ENCODE assay signal across 9 cellular contexts in the genomic region with DNA sequence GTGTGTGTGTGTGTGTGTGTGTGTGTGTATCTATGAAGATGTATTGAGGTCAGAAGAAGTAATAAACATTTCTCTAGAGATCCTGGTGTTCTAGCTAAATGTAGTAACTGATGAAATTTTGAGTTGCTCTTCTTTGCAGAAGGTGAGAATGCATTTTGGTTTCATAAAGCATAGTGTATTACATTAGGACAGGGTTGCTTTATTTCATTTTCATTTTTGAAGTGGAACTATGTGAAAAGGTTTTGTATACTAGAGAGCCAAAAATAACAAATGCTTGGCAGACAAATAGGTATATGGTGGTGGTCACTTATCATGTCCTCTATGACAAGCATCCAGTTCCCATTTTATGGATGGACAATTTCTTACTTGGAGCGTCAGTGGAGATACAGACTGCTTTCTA.
DNase-seq lines count a peak whose midpoint lies in the region; ATAC-seq lines count a peak whose summit lies in the region.
"Had no signal": no experiment of that assay in that cellular context is flagged by ENCODE, and none has a peak within 500 bp of the region (broad histone marks: within the 10 kb centered on the region; RNA-seq: fewer than 3 reads in every experiment).

No MANE protein-coding gene starts in this region.

- H3K14ac ChIP-seq in trophoblast cell (ENCODE audit: low read length), result no peak overlapping the region

- peaks cover 24 to 46% (median 35%) of the 10 kb centered on the region in 4 donors for H3K4me1 Mint-ChIP-seq in naive thymus-derived CD8-positive, alpha-beta T cell

- H3K9me3 Mint-ChIP-seq in naive thymus-derived CD8-positive, alpha-beta T cell, result peaks cover 0 to 8% (median 0%) of the 10 kb centered on the region in 9 donors

- POLR2A ChIA-PET in naive thymus-derived CD8-positive, alpha-beta T cell (lab: Charles Lee), result no interaction called here

- ATAC-seq in GM19035 (IDR thresholded peaks at IDR 0.05; ENCODE audit: unreplicated experiment) (peak; percentile 93), HG02571 (IDR thresholded peaks at IDR 0.05; ENCODE audit: unreplicated experiment) (peak; percentile 91), HG03575 (IDR thresholded peaks at IDR 0.05; ENCODE audit: extremely low read depth, insufficient number of reproducible peaks, low FRiP score, unreplicated experiment) (peak; percentile 86), Right ventricle myocardium inferior (no peak), left ventricle myocardium superior (no peak)
- ATAC-seq in naive thymus-derived CD8-positive, alpha-beta T cell, result peak; percentile 50 to 57

- H2BK120ac ChIP-seq in trophoblast cell (ENCODE audit: insufficient read depth, low read length, poor library complexity), result no peak overlapping the region

- no peak overlapping the region for H2AFZ ChIP-seq in trophoblast cell (ENCODE audit: insufficient read depth, low read length, poor library complexity)

- H3K27me3 ChIP-seq in trophoblast cell (ENCODE audit: insufficient read depth, low read length), result no peaks in the 10 kb centered on the region

- H3K4ac ChIP-seq in trophoblast cell (ENCODE audit: low read depth, low read length), result no peak overlapping the region

- no peaks in the 10 kb centered on the region for H3K4me1 ChIP-seq in trophoblast cell (ENCODE audit: control insufficient read depth in 1 of 2, insufficient read depth in 2 of 2, low read length in 2 of 2)
- H3K4me1 ChIP-seq: left ventricle myocardium inferior had no signal

- H3K4me3 ChIP-seq in trophoblast cell (ENCODE audit: low read depth, low read length), result no peak overlapping the region

- H3K36me3 Mint-ChIP-seq in naive thymus-derived CD8-positive, alpha-beta T cell, result peaks cover 0 to 9% (median 5%) of the 10 kb centered on the region in 3 donors

- H4K91ac ChIP-seq in trophoblast cell (ENCODE audit: low read depth, low read length), result no peak overlapping the region

- no peak overlapping the region for H3K23ac ChIP-seq in trophoblast cell (ENCODE audit: low read length)

- no peak overlapping the region for H3K9ac ChIP-seq in trophoblast cell (ENCODE audit: low read length)

- H3K27me3 Mint-ChIP-seq in naive thymus-derived CD8-positive, alpha-beta T cell, result no peaks in the 10 kb centered on the region

- H3K27ac Mint-ChIP-seq in naive thymus-derived CD8-positive, alpha-beta T cell, result peak overlapping the region; percentile 71 to 98 (median 92)

- no peak overlapping the region for H2BK5ac ChIP-seq in trophoblast cell (ENCODE audit: low read depth, low read length, poor library complexity)

- no peak overlapping the region for H3K27ac ChIP-seq in trophoblast cell (ENCODE audit: low read depth, low read length)
- H3K27ac ChIP-seq: left ventricle myocardium inferior had no signal

- no peaks in the 10 kb centered on the region for H3K9me3 ChIP-seq in trophoblast cell (ENCODE audit: insufficient read depth, low read depth, low read length)

- no peaks in the 10 kb centered on the region for H3K36me3 ChIP-seq in trophoblast cell (ENCODE audit: control insufficient read depth in 1 of 2, insufficient read depth in 2 of 2, low read length in 2 of 2)
- H3K36me3 ChIP-seq: left ventricle myocardium inferior had no signal

- peak overlapping the region; percentile 74 to 87 (median 85) for H3K4me3 Mint-ChIP-seq in naive thymus-derived CD8-positive, alpha-beta T cell

- H4K12ac ChIP-seq in trophoblast cell (ENCODE audit: low read depth, low read length), result no peak overlapping the region

- no peaks in the 10 kb centered on the region for H3K79me2 ChIP-seq in trophoblast cell (ENCODE audit: control insufficient read depth, insufficient read depth, low read length, poor library complexity)

- no peak overlapping the region for H2BK12ac ChIP-seq in trophoblast cell (ENCODE audit: low read length)

- no peak overlapping the region for H3K18ac ChIP-seq in trophoblast cell (ENCODE audit: low read length)

- H3K79me1 ChIP-seq in trophoblast cell (ENCODE audit: low read length), result no peaks in the 10 kb centered on the region

- WGBS in trophoblast cell (ENCODE audit: extremely low coverage, insufficient coverage, insufficient read length), result no CpG with 5 or more reads among the region's 1 CpG

- intact Hi-C loops in Right ventricle myocardium inferior (cut with DNase I), result no loop called here
- intact Hi-C loops in left ventricle myocardium superior (cut with micrococcal nuclease), result no loop called here

- no peak overlapping the region for H3K4me2 ChIP-seq in trophoblast cell (ENCODE audit: low read length)

- peak in 2 of 10 donors; percentile 6 to 17 for DNase-seq in naive thymus-derived CD8-positive, alpha-beta T cell
- DNase-seq in trophoblast cell (no peak), Right ventricle myocardium inferior (ENCODE audit: missing footprints) (no peak), left ventricle myocardium superior (no peak)
- DNase-seq: left ventricle myocardium inferior, NCI-H146 had no signal

- H4K8ac ChIP-seq in trophoblast cell (ENCODE audit: low read depth, low read length), result no peak overlapping the region

- no peak overlapping the region for H2AK5ac ChIP-seq in trophoblast cell (ENCODE audit: low read length)

Comparison
In these comparisons a context has a peak if more than half of its experiments do, and no peak if none do; other contexts are left out.
1. ATAC-seq: peak in GM19035 (single experiment), HG02571 (single experiment), HG03575 (single experiment) and naive thymus-derived CD8-positive, alpha-beta T cell (2 of 2); none in Right ventricle myocardium inferior (single experiment) and left ventricle myocardium superior (single experiment).